29 cellular contexts compared by ENCODE assay signal in the genomic region with DNA sequence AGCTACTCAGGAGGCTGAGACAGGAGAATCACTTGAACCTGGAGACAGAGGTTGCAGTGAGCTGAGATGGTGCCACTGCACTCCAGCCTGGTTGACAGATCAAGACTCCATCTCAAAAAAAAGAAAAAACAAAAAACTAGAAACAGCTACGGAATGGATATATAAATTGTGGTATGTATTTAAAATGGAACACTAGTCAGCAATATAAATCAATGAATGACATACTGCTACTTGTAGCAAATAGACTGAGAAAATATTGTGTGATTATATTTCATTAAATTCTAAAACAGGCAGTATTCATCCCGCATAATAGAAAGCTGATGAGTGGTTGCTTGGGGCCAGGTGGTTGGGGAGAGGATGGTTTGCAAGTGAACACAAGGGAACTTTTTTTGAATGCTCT.
"Had no signal": no experiment of that assay in that cellular context is flagged by ENCODE, and none has a peak within 500 bp of the region (broad histone marks: within the 10 kb centered on the region; RNA-seq: fewer than 3 reads in every experiment).

No MANE protein-coding gene starts in this region.

- H3K4me1 Mint-ChIP-seq: stimulated activated effector memory CD8-positive, alpha-beta T cell treated with anti-CD3 and anti-CD28 coated beads, Interleukin-12 subunit alpha, Interleukin-12 subunit beta, amount 100 ng/mL, for 72 hours; stimulated activated memory B cell treated with anti-CD40 and anti-IgM and Interleukin-4, amounts not matched to agents 10 μg/mL and 1 μg/mL and 100 μg/mL, for 72 hours; stimulated activated naive B cell treated with anti-CD40 and anti-IgM and Interleukin-4, amounts not matched to agents 10 μg/mL and 1 μg/mL and 100 μg/mL, for 72 hours; stimulated activated naive CD8-positive, alpha-beta T cell treated with anti-CD3 and anti-CD28 coated beads, Interleukin-15, amount 100 ng/mL, for 72 hours had no signal

- H3K27me3 ChIP-seq: stomach, suprapubic skin, testis, thyroid gland, tibial artery, tibial nerve, transverse colon, upper lobe of left lung, upper lobe of right lung, uterus, vagina had no signal

- ATAC-seq: stimulated activated effector memory CD8-positive, alpha-beta T cell treated with anti-CD3 and anti-CD28 coated beads, Interleukin-12 subunit alpha, Interleukin-12 subunit beta, amount 100 ng/mL, for 72 hours; stimulated activated memory B cell treated with anti-CD40 and anti-IgM and Interleukin-4, amounts not matched to agents 10 μg/mL and 1 μg/mL and 100 μg/mL, for 72 hours; stimulated activated naive B cell treated with anti-CD40 and anti-IgM and Interleukin-4, amounts not matched to agents 10 μg/mL and 1 μg/mL and 100 μg/mL, for 72 hours; stimulated activated naive CD8-positive, alpha-beta T cell treated with anti-CD3 and anti-CD28 coated beads, Interleukin-15, amount 100 ng/mL, for 72 hours; stimulated activated naive CD8-positive, alpha-beta T cell treated with anti-CD3 and anti-CD28 coated beads, Interleukin-15, Interleukin-2, amounts not matched to agents 100 U/mL and 50 U/mL, for 24 hours; upper lobe of right lung had no signal

- H3K9me3 Mint-ChIP-seq: stimulated activated effector memory CD8-positive, alpha-beta T cell treated with anti-CD3 and anti-CD28 coated beads, Interleukin-12 subunit alpha, Interleukin-12 subunit beta, amount 100 ng/mL, for 72 hours; stimulated activated memory B cell treated with anti-CD40 and anti-IgM and Interleukin-4, amounts not matched to agents 10 μg/mL and 1 μg/mL and 100 μg/mL, for 72 hours; stimulated activated naive B cell treated with anti-CD40 and anti-IgM and Interleukin-4, amounts not matched to agents 10 μg/mL and 1 μg/mL and 100 μg/mL, for 72 hours; stimulated activated naive CD8-positive, alpha-beta T cell treated with anti-CD3 and anti-CD28 coated beads, Interleukin-15, amount 100 ng/mL, for 72 hours; stimulated activated naive CD8-positive, alpha-beta T cell treated with anti-CD3 and anti-CD28 coated beads, Interleukin-15, Interleukin-2, amounts not matched to agents 100 ng/mL and 50 ng/mL, for 24 hours; type B pancreatic cell had no signal

- H3K36me3 ChIP-seq: stomach, suprapubic skin, thoracic aorta, thyroid gland, tibial artery, tibial nerve, transverse colon, upper lobe of left lung, upper lobe of right lung, uterus, vagina had no signal

- H3K4me1 ChIP-seq: stomach, testis, thyroid gland, uterus had no signal

- DNase-seq: stimulated activated CD4-positive, alpha-beta T cell treated with anti-CD3 and anti-CD28 coated beads, Interleukin-2, amount 100 ng/mL, for 48 hours; stimulated activated CD4-positive, alpha-beta T cell treated with anti-CD3 and anti-CD28 coated beads, Interleukin-4, amount 100 ng/mL, for 1 hour; stimulated activated CD4-positive, alpha-beta T cell treated with anti-CD3 and anti-CD28 coated beads, Interleukin-4, amount 100 ng/mL, for 24 hours; stimulated activated CD4-positive, alpha-beta T cell treated with anti-CD3 and anti-CD28 coated beads, Interleukin-4, amount 100 ng/mL, for 4 hours; stimulated activated CD8-positive, alpha-beta memory T cell treated with anti-CD3 and anti-CD28 coated beads, Interleukin-4, amount 100 ng/mL, for 48 hours; stimulated activated naive B cell treated with anti-CD40 and anti-IgM and Interleukin-4, amounts not matched to agents 10 μg/mL and 1 μg/mL and 100 μg/mL, for 72 hours; stimulated activated naive CD4-positive, alpha-beta T cell; stimulated activated naive CD4-positive, alpha-beta T cell treated with Interleukin-2 at 50 U/mL for 16 hours; stimulated activated naive CD8-positive, alpha-beta T cell treated with anti-CD3 and anti-CD28 coated beads, Interleukin-15, amount 100 ng/mL, for 72 hours; stimulated activated naive CD8-positive, alpha-beta T cell treated with anti-CD3 and anti-CD28 coated beads, Interleukin-15, Interleukin-2, amounts not matched to agents 100 U/mL and 50 U/mL, for 24 hours; stomach; substantia nigra; testis; thyroid gland; tibial artery; transverse colon; trophoblast cell; upper lobe of left lung; upper lobe of right lung; uterus had no signal

- H3K4me3 Mint-ChIP-seq: stimulated activated effector memory CD8-positive, alpha-beta T cell treated with anti-CD3 and anti-CD28 coated beads, Interleukin-12 subunit alpha, Interleukin-12 subunit beta, amount 100 ng/mL, for 72 hours; stimulated activated memory B cell treated with anti-CD40 and anti-IgM and Interleukin-4, amounts not matched to agents 10 μg/mL and 1 μg/mL and 100 μg/mL, for 72 hours; stimulated activated naive B cell treated with anti-CD40 and anti-IgM and Interleukin-4, amounts not matched to agents 10 μg/mL and 1 μg/mL and 100 μg/mL, for 72 hours; stimulated activated naive CD8-positive, alpha-beta T cell treated with anti-CD3 and anti-CD28 coated beads, Interleukin-15, amount 100 ng/mL, for 72 hours; stimulated activated naive CD8-positive, alpha-beta T cell treated with anti-CD3 and anti-CD28 coated beads, Interleukin-15, Interleukin-2, amounts not matched to agents 100 ng/mL and 50 ng/mL, for 24 hours; type B pancreatic cell had no signal

- H3K27ac ChIP-seq: suprapubic skin, testis, thyroid gland, transverse colon, upper lobe of right lung, vagina had no signal

- H3K27ac Mint-ChIP-seq: stimulated activated effector memory CD8-positive, alpha-beta T cell treated with anti-CD3 and anti-CD28 coated beads, Interleukin-12 subunit alpha, Interleukin-12 subunit beta, amount 100 ng/mL, for 72 hours; stimulated activated memory B cell treated with anti-CD40 and anti-IgM and Interleukin-4, amounts not matched to agents 10 μg/mL and 1 μg/mL and 100 μg/mL, for 72 hours; stimulated activated naive B cell treated with anti-CD40 and anti-IgM and Interleukin-4, amounts not matched to agents 10 μg/mL and 1 μg/mL and 100 μg/mL, for 72 hours; stimulated activated naive CD8-positive, alpha-beta T cell treated with anti-CD3 and anti-CD28 coated beads, Interleukin-15, amount 100 ng/mL, for 72 hours; stimulated activated naive CD8-positive, alpha-beta T cell treated with anti-CD3 and anti-CD28 coated beads, Interleukin-15, Interleukin-2, amounts not matched to agents 100 ng/mL and 50 ng/mL, for 24 hours; type B pancreatic cell had no signal

- H3K27me3 Mint-ChIP-seq: stimulated activated memory B cell treated with anti-CD40 and anti-IgM and Interleukin-4, amounts not matched to agents 10 μg/mL and 1 μg/mL and 100 μg/mL, for 72 hours; stimulated activated naive B cell treated with anti-CD40 and anti-IgM and Interleukin-4, amounts not matched to agents 10 μg/mL and 1 μg/mL and 100 μg/mL, for 72 hours; stimulated activated naive CD8-positive, alpha-beta T cell treated with anti-CD3 and anti-CD28 coated beads, Interleukin-15, amount 100 ng/mL, for 72 hours; stimulated activated naive CD8-positive, alpha-beta T cell treated with anti-CD3 and anti-CD28 coated beads, Interleukin-15, Interleukin-2, amounts not matched to agents 100 ng/mL and 50 ng/mL, for 24 hours; type B pancreatic cell had no signal

- H3K4me3 ChIP-seq: stomach, suprapubic skin, testis, thoracic aorta, thyroid gland, tibial artery, tibial nerve, transverse colon, upper lobe of left lung, upper lobe of right lung, uterus, vagina had no signal

- FAIRE-seq: urothelium cell line had no signal

- H3K9me3 ChIP-seq: stomach, suprapubic skin, testis, thoracic aorta, thyroid gland, tibial artery, tibial nerve, transverse colon, upper lobe of left lung, upper lobe of right lung, uterus, vagina had no signal

- H3K36me3 Mint-ChIP-seq: stimulated activated effector memory CD8-positive, alpha-beta T cell treated with anti-CD3 and anti-CD28 coated beads, Interleukin-12 subunit alpha, Interleukin-12 subunit beta, amount 100 ng/mL, for 72 hours; stimulated activated naive B cell treated with anti-CD40 and anti-IgM and Interleukin-4, amounts not matched to agents 10 μg/mL and 1 μg/mL and 100 μg/mL, for 72 hours; type B pancreatic cell had no signal
